34 cellular contexts compared by ENCODE assay signal in genomic region chr4:4899202-4899925, GRCh38. TPM values are rescaled to one million over a fixed set of nuclear protein-coding genes. Genes with fewer than 3 reads are reported as not detected.
"Had no signal": no experiment of that assay in that cellular context is flagged by ENCODE, and none has a peak within 500 bp of the region (broad histone marks: within the 10 kb centered on the region; RNA-seq: fewer than 3 reads in every experiment).

No MANE protein-coding gene starts in this region.

- H3K27ac ChIP-seq: adrenal gland, ascending aorta, breast epithelium, cardiac muscle cell, colonic mucosa, dorsolateral prefrontal cortex, esophagus muscularis mucosa, foreskin keratinocyte, gastrocnemius medialis, heart left ventricle had no signal

- DNase-seq: activated CD4-positive, alpha-beta memory T cell treated with anti-CD3 and anti-CD28 coated beads for 36 hours; activated CD4-positive, alpha-beta T cell treated with anti-CD3 and anti-CD28 coated beads for 36 hours; activated CD4-positive, alpha-beta T cell treated with anti-CD3 and anti-CD28 coated beads, Interleukin-2, amount 10 ng/mL, durations not matched to agents 24 days and 14 days; activated CD4-positive, CD25-positive, alpha-beta regulatory T cell; activated CD4-positive, CD25-positive, alpha-beta regulatory T cell treated with anti-CD3 and anti-CD28 coated beads, Interleukin-2, amount 50 U/mL, for 72 hours; activated CD8-positive, alpha-beta memory T cell treated with anti-CD3 and anti-CD28 coated beads, Interleukin-2, amount 10 ng/mL, durations not matched to agents 7 days and 5 days; activated CD8-positive, alpha-beta memory T cell treated with anti-CD3 and anti-CD28 coated beads, Interleukin-2, amount 50 U/mL, for 4 hours; activated CD8-positive, alpha-beta T cell treated with anti-CD3 and anti-CD28 coated beads, Interleukin-2, amount 10 ng/mL, durations not matched to agents 7 days and 5 days; activated effector memory CD4-positive, alpha-beta T cell treated with anti-CD3 and anti-CD28 coated beads, Interleukin-2, amount 50 U/mL, for 16 hours; activated naive CD4-positive, alpha-beta T cell treated with anti-CD3 and anti-CD28 coated beads for 36 hours; activated naive CD8-positive, alpha-beta T cell treated with anti-CD3 and anti-CD28 coated beads for 36 hours; activated naive CD8-positive, alpha-beta T cell treated with anti-CD3 and anti-CD28 coated beads, Interleukin-2, amount 50 U/mL, for 24 hours; activated T-cell treated with anti-CD3 and anti-CD28 coated beads, Interleukin-2, amount 50 U/mL, for 1 hour; activated T-cell treated with anti-CD3 and anti-CD28 coated beads, Interleukin-2, amount 50 U/mL, for 48 hours; central memory CD4-positive, alpha-beta T cell; cerebellar nuclear complex; colonic mucosa; dorsolateral prefrontal cortex; effector memory CD4-positive, alpha-beta T cell; erythroblast; foreskin keratinocyte; gastrocnemius medialis; glutamatergic neuron; heart left ventricle; T-helper 1 cell; T-helper 17 cell; T1000 had no signal

- H3K4me3 ChIP-seq: adrenal gland, ascending aorta, breast epithelium, cardiac muscle cell, colonic mucosa, dorsolateral prefrontal cortex, esophagus muscularis mucosa, gastrocnemius medialis, heart left ventricle had no signal

- H3K27me3 ChIP-seq: ascending aorta, breast epithelium, colonic mucosa, foreskin keratinocyte had no signal

- H3K9me3 ChIP-seq: adrenal gland, ascending aorta, breast epithelium, colonic mucosa, esophagus muscularis mucosa, gastrocnemius medialis, heart left ventricle had no signal

- H3K4me1 ChIP-seq: adrenal gland, ascending aorta, breast epithelium, colonic mucosa, esophagus muscularis mucosa, foreskin keratinocyte, gastrocnemius medialis, heart left ventricle had no signal

- ATAC-seq: activated CD4-positive, alpha-beta T cell treated with anti-CD3 and anti-CD28 coated beads for 36 hours; activated CD8-positive, alpha-beta memory T cell treated with anti-CD3 and anti-CD28 coated beads, Interleukin-2, amount 10 ng/mL, durations not matched to agents 7 days and 5 days; activated CD8-positive, alpha-beta T cell treated with anti-CD3 and anti-CD28 coated beads, Interleukin-2, amount 10 ng/mL, durations not matched to agents 7 days and 5 days; activated naive CD8-positive, alpha-beta T cell treated with anti-CD3 and anti-CD28 coated beads, Interleukin-2, amount 50 U/mL, for 24 hours; foreskin keratinocyte; gastrocnemius medialis; heart left ventricle; T-helper 17 cell had no signal

- H3K36me3 ChIP-seq: adrenal gland, ascending aorta, breast epithelium, cardiac muscle cell, colonic mucosa, esophagus muscularis mucosa, gastrocnemius medialis, heart left ventricle had no signal

RNA-seq across cellular contexts. Expression of gene MSX1, which starts 39.9 kb away (rescaled TPM):
- total RNA-seq: activated CD4-positive, alpha-beta T cell treated with anti-CD3 and anti-CD28 coated beads, Interleukin-2, amount 10 ng/mL, durations not matched to agents 24 days and 14 days; activated CD8-positive, alpha-beta T cell treated with anti-CD3 and anti-CD28 coated beads, Interleukin-2, amount 10 ng/mL, durations not matched to agents 7 days and 5 days; activated naive CD4-positive, alpha-beta T cell treated with anti-CD3 and anti-CD28 coated beads for 36 hours; activated T-helper 1 cell treated with anti-CD3 and anti-CD28 coated beads, Interleukin-12 subunit alpha, Interleukin-12 subunit beta, Interleukin-2, Interleukin-4 antibody, amounts not matched to agents 30 ng/mL and 10 ng/mL and 1 ng/mL, durations not matched to agents 14 hours and 24 hours and 36 hours; activated T-helper 2 cell treated with anti-CD3 and anti-CD28 coated beads, Interferon-gamma antibody, Interleukin-2, Interleukin-4, amounts not matched to agents 10 μg/mL and 5 μg/mL and 100 μg/mL, durations not matched to agents 14 hours and 24 hours and 36 hours; T-helper 17 cell had no signal
